8 cellular contexts compared by ENCODE assay signal in genomic region chr4:94595880-94596483, GRCh38.
A peak's percentile ranks its signal among the peaks of the same experiment; 100 is the strongest.
DNase-seq lines count a peak whose midpoint lies in the region; ATAC-seq and TF ChIP-seq lines count a peak whose summit lies in the region.

No MANE protein-coding gene starts in this region.

- H3K36me3 Mint-ChIP-seq in nephron (ENCODE audit: low read depth) = peaks cover 23% of the 10 kb centered on the region

- H3K27ac Mint-ChIP-seq in nephron = peak overlapping the region in 1 of 3 experiments; percentile 5

- H3K9me3 Mint-ChIP-seq in nephron = no peaks in the 10 kb centered on the region

- TF ChIP-seq CTCF in nephron (IDR thresholded peaks at IDR 0.05; ENCODE audit: unreplicated experiment in 3 of 3) = peak; percentile 53 to 84 (median 74)

- no peak overlapping the region for H3K4me3 Mint-ChIP-seq in nephron

- no peaks in the 10 kb centered on the region for H3K27me3 Mint-ChIP-seq in nephron (ENCODE audit: low read depth)

- no peaks in the 10 kb centered on the region for H3K4me1 Mint-ChIP-seq in nephron

- DNase-seq in D341Med (ENCODE audit: low spot score) (peak; percentile 26), NOMO-1 treated with DMSO at 0.1 percent for 48 hours (lab: John Stamatoyannopoulos, UW; ENCODE audit: unreplicated experiment) (peak; percentile 57), dermis microvascular lymphatic vessel endothelial cell (ENCODE audit: low read depth in 2 of 2) (peak; percentile 56 to 66), HuH-7.5 (ENCODE audit: low spot score) (no peak)
- DNase-seq in stimulated activated CD4-positive, alpha-beta T cell treated with anti-CD3 and anti-CD28 coated beads, Interleukin-15, amount 100 ng/mL, for 24 hours = no peak

- peak; percentile 73 for ATAC-seq in GM19023 (IDR thresholded peaks at IDR 0.05; ENCODE audit: unreplicated experiment)
- peak; percentile 80 for ATAC-seq in HG03342 (IDR thresholded peaks at IDR 0.05; ENCODE audit: unreplicated experiment)

Comparison
In these comparisons a context has a peak if more than half of its experiments do, and no peak if none do; other contexts are left out.
1. DNase-seq: peak in D341Med (single experiment), NOMO-1 treated with DMSO at 0.1 percent for 48 hours (single experiment) and dermis microvascular lymphatic vessel endothelial cell (2 of 2); none in HuH-7.5 (single experiment) and stimulated activated CD4-positive, alpha-beta T cell treated with anti-CD3 and anti-CD28 coated beads, Interleukin-15, amount 100 ng/mL, for 24 hours (single experiment).